1 cellular context compared by ENCODE assay signal in genomic region chr11:324131-324530, GRCh38.
TF ChIP-seq lines count a peak whose summit lies in the region.

No MANE protein-coding gene starts in this region.

TF ChIP-seq in GM23338, 12 proteins besides CTCF, POLR2A, EP300 and RAD21 (continued from another document):
- TF ChIP-seq EZH2 (IDR thresholded peaks at IDR 0.05; ENCODE audit: low read depth, unreplicated experiment) (no peak), ZNF462 (CRISPR knock-in tag; IDR thresholded peaks at IDR 0.05) (no peak), JUNB (IDR thresholded peaks at IDR 0.05; ENCODE audit: unreplicated experiment) (no peak), ZNF114 (CRISPR knock-in tag; IDR thresholded peaks at IDR 0.05) (no peak), NANOG (IDR thresholded peaks at IDR 0.05; ENCODE audit: borderline replicate concordance) (no peak), ZNF331 (CRISPR knock-in tag; IDR thresholded peaks at IDR 0.05; ENCODE audit: low read depth) (no peak), CREB1 (CRISPR knock-in tag; IDR thresholded peaks at IDR 0.05; ENCODE audit: low read depth) (no peak), STAT1 (IDR thresholded peaks at IDR 0.05; ENCODE audit: unreplicated experiment) (no peak)
